In genomic region chr13:30880756-30881155, GRCh38 we compare ENCODE assay signal across 9 cellular contexts. TPM values are rescaled to one million over a fixed set of nuclear protein-coding genes. Genes with fewer than 3 reads are reported as not detected.
DNase-seq lines count a peak whose midpoint lies in the region; ATAC-seq and TF ChIP-seq lines count a peak whose summit lies in the region.
"Had no signal": no experiment of that assay in that cellular context is flagged by ENCODE, and none has a peak within 500 bp of the region (broad histone marks: within the 10 kb centered on the region; RNA-seq: fewer than 3 reads in every experiment).

No MANE protein-coding gene starts in this region.

- peaks cover 0 to 1% of the 10 kb centered on the region in 2 donors for H3K9me3 Mint-ChIP-seq in activated naive CD4-positive, alpha-beta T cell treated with anti-CD3 and anti-CD28 coated beads, Interleukin-2, amount 50 U/mL, for 72 hours

- TF ChIP-seq CTCF in HFF-Myc (IDR thresholded peaks at IDR 0.05; ENCODE audit: low read depth, low read length, missing control alignments) (no peak), choroid plexus epithelial cell (conservative IDR thresholded peaks at IDR 0.05; ENCODE audit: low read depth, low read length) (no peak)

- H3K27ac Mint-ChIP-seq in activated naive CD4-positive, alpha-beta T cell treated with anti-CD3 and anti-CD28 coated beads, Interleukin-2, amount 50 U/mL, for 72 hours = no peak overlapping the region

- ATAC-seq in activated naive CD4-positive, alpha-beta T cell treated with anti-CD3 and anti-CD28 coated beads, Interleukin-2, amount 50 U/mL, for 72 hours = no peak
- ATAC-seq in GM21423 (IDR thresholded peaks at IDR 0.05; ENCODE audit: unreplicated experiment) (no peak), HG03280 (IDR thresholded peaks at IDR 0.05; ENCODE audit: unreplicated experiment) (no peak)

- DNase-seq in HFF-Myc (ENCODE audit: extremely low read depth, low read depth) (peak; percentile 48), choroid plexus epithelial cell (ENCODE audit: low read depth) (peak; percentile 96), kidney glomerular epithelial cell (lab: John Stamatoyannopoulos, UW) (peak; percentile 62), stromal cell of bone marrow (ENCODE audit: low read depth) (peak; percentile 95), activated gamma-delta T cell (lab: John Stamatoyannopoulos, UW) (no peak)
- no peak for DNase-seq in activated naive CD4-positive, alpha-beta T cell treated with anti-CD3 and anti-CD28 coated beads, Interleukin-2, amount 50 U/mL, for 72 hours (ENCODE audit: low spot score in 2 of 2)

- H3K36me3 Mint-ChIP-seq in activated naive CD4-positive, alpha-beta T cell treated with anti-CD3 and anti-CD28 coated beads, Interleukin-2, amount 50 U/mL, for 72 hours = no peaks in the 10 kb centered on the region

- H3K4me3 ChIP-seq in HFF-Myc (replicated peaks; ENCODE audit: low read depth, low read length) (no peak overlapping the region), choroid plexus epithelial cell (ENCODE audit: low read depth, low read length) (no peak overlapping the region)

RNA-seq across cellular contexts. Expression of gene MEDAG, which starts 25.3 kb away (rescaled TPM):
- total RNA-seq in activated naive CD4-positive, alpha-beta T cell treated with anti-CD3 and anti-CD28 coated beads, Interleukin-2, amount 50 U/mL, for 72 hours = not detected
- total RNA-seq: G401 had no signal

RNA-seq across cellular contexts. Expression of gene TEX26, which starts 51.7 kb away (rescaled TPM):
- total RNA-seq in activated naive CD4-positive, alpha-beta T cell treated with anti-CD3 and anti-CD28 coated beads, Interleukin-2, amount 50 U/mL, for 72 hours = not detected
- total RNA-seq: G401 had no signal

Comparison
In these comparisons a context has a peak if more than half of its experiments do, and no peak if none do; other contexts are left out.
1. DNase-seq: peak in HFF-Myc (single experiment), choroid plexus epithelial cell (single experiment), kidney glomerular epithelial cell (single experiment) and stromal cell of bone marrow (single experiment); none in activated naive CD4-positive, alpha-beta T cell treated with anti-CD3 and anti-CD28 coated beads, Interleukin-2, amount 50 U/mL, for 72 hours (0 of 2) and activated gamma-delta T cell (single experiment).